23 cellular contexts compared by ENCODE assay signal in genomic region chr5:54835642-54836041, GRCh38.
DNase-seq lines count a peak whose midpoint lies in the region; ATAC-seq and TF ChIP-seq lines count a peak whose summit lies in the region.
"Had no signal": no experiment of that assay in that cellular context is flagged by ENCODE, and none has a peak within 500 bp of the region (broad histone marks: within the 10 kb centered on the region; RNA-seq: fewer than 3 reads in every experiment).

No MANE protein-coding gene starts in this region.

- H3K4me1 ChIP-seq in PC-9 (replicated peaks; ENCODE audit: insufficient read depth) (peaks cover 13% of the 10 kb centered on the region), mesenchymal stem cell (ENCODE audit: control insufficient read depth, insufficient read depth, low read depth, low read length) (no peaks in the 10 kb centered on the region)
- H3K4me1 ChIP-seq: gastrocnemius medialis had no signal

- peak; percentile 19 for DNase-seq in AG08396 (ENCODE audit: low spot score)
- DNase-seq in PC-9, result peak in 1 of 2 experiments; percentile 58
- peak; percentile 85 for DNase-seq in choroid plexus epithelial cell (ENCODE audit: low read depth)
- DNase-seq in mesenchymal stem cell, result peak; percentile 76
- DNase-seq in T-helper 1 cell, result no peak
- no peak for DNase-seq in cerebellar cortex (ENCODE audit: low spot score)
- DNase-seq in activated CD4-positive, alpha-beta T cell treated with anti-CD3 and anti-CD28 coated beads for 36 hours, result no peak
- no peak for DNase-seq in H7
- DNase-seq: ACHN; activated CD4-positive, CD25-positive, alpha-beta regulatory T cell treated with anti-CD3 and anti-CD28 coated beads, Interleukin-2, amount 50 U/mL, for 72 hours; activated effector memory CD4-positive, alpha-beta T cell treated with Interleukin-2 at 50 U/mL for 16 hours; CD8-positive, alpha-beta memory T cell; DND-41; endodermal cell; gastrocnemius medialis; left colon; NCI-H1092; NCI-H2081; NCI-H524 treated with DMSO at 0.1 percent for 48 hours; SHP77 treated with DMSO at 0.1 percent for 48 hours had no signal

- peak overlapping the region; percentile 70 for H4K91ac ChIP-seq in mesenchymal stem cell (ENCODE audit: low read length)

- H3K23ac ChIP-seq in mesenchymal stem cell (ENCODE audit: low read length in 2 of 2), result no peak overlapping the region

- peak overlapping the region; percentile 13 to 32 for H3K4ac ChIP-seq in mesenchymal stem cell (ENCODE audit: low read depth in 1 of 2, low read length in 2 of 2)

- H3K4me3 Mint-ChIP-seq in activated CD4-positive, alpha-beta T cell treated with anti-CD3 and anti-CD28 coated beads for 36 hours, result no peak overlapping the region
- H3K4me3 Mint-ChIP-seq: CD8-positive, alpha-beta memory T cell; endodermal cell; neural crest cell; T-helper 2 cell treated with Interferon-gamma antibody and Interleukin-4, amounts not matched to agents 5 μg/mL and 100 μg/mL, for 36 hours had no signal

- H3K27me3 ChIP-seq in PC-9 (ENCODE audit: insufficient read depth, low read depth), result no peaks in the 10 kb centered on the region
- no peaks in the 10 kb centered on the region for H3K27me3 ChIP-seq in mesenchymal stem cell (ENCODE audit: control insufficient read depth in 1 of 2, insufficient read depth in 1 of 2, low read length in 2 of 2)
- no peaks in the 10 kb centered on the region for H3K27me3 ChIP-seq in H7 (ENCODE audit: control insufficient read depth, insufficient read depth, low read length)
- H3K27me3 ChIP-seq: gastrocnemius medialis had no signal

- no peaks in the 10 kb centered on the region for H3K27me3 Mint-ChIP-seq in activated CD4-positive, alpha-beta T cell treated with anti-CD3 and anti-CD28 coated beads for 36 hours

- ATAC-seq in activated CD4-positive, alpha-beta T cell treated with anti-CD3 and anti-CD28 coated beads for 36 hours, result no peak
- ATAC-seq: gastrocnemius medialis, left colon had no signal

- peak overlapping the region; percentile 73 to 98 for H2BK12ac ChIP-seq in mesenchymal stem cell (ENCODE audit: low read length in 2 of 2)

- intact Hi-C loops in PC-9 (cut with micrococcal nuclease; ENCODE audit: unreplicated experiment), result no loop called here
- intact Hi-C loops in activated CD4-positive, alpha-beta T cell treated with anti-CD3 and anti-CD28 coated beads for 36 hours (cut with DNase I, micrococcal nuclease), result no loop called here

- H3K4me1 Mint-ChIP-seq in activated CD4-positive, alpha-beta T cell treated with anti-CD3 and anti-CD28 coated beads for 36 hours, result peaks cover 14% of the 10 kb centered on the region

- no peaks in the 10 kb centered on the region; the same call in 1 of the 2 replicates for H3K9me3 ChIP-seq in PC-9 (ENCODE audit: insufficient read depth, low read depth)
- H3K9me3 ChIP-seq in mesenchymal stem cell (ENCODE audit: control insufficient read depth, low read length), result no peaks in the 10 kb centered on the region
- H3K9me3 ChIP-seq: gastrocnemius medialis had no signal

- H3K4me3 ChIP-seq in PC-9, result no peak overlapping the region
- H3K4me3 ChIP-seq in choroid plexus epithelial cell (ENCODE audit: low read depth, low read length), result no peak overlapping the region
- H3K4me3 ChIP-seq in mesenchymal stem cell (ENCODE audit: insufficient read depth in 1 of 2, low read depth in 1 of 2, low read length in 2 of 2), result no peak overlapping the region
- H3K4me3 ChIP-seq in H7 (ENCODE audit: insufficient read depth, low read depth, low read length), result no peak overlapping the region
- H3K4me3 ChIP-seq: gastrocnemius medialis had no signal

- POLR2A ChIA-PET in PC-9 (lab: Charles Lee; ENCODE audit: unreplicated experiment), result no interaction called here
- POLR2A ChIA-PET in activated CD4-positive, alpha-beta T cell treated with anti-CD3 and anti-CD28 coated beads for 36 hours (lab: Charles Lee), result no interaction called here

- H3K9me3 Mint-ChIP-seq in activated CD4-positive, alpha-beta T cell treated with anti-CD3 and anti-CD28 coated beads for 36 hours (ENCODE audit: low read depth), result no peaks in the 10 kb centered on the region
- H3K9me3 Mint-ChIP-seq: CD8-positive, alpha-beta memory T cell; endodermal cell; neural crest cell; T-helper 2 cell treated with Interferon-gamma antibody and Interleukin-4, amounts not matched to agents 5 μg/mL and 100 μg/mL, for 36 hours had no signal

- H4K20me1 ChIP-seq in PC-9 (ENCODE audit: insufficient read depth), result no peaks in the 10 kb centered on the region

- no peak overlapping the region for H2BK5ac ChIP-seq in mesenchymal stem cell (ENCODE audit: low read depth, low read length, poor library complexity, severe bottlenecking)

- H3K27ac Mint-ChIP-seq in activated CD4-positive, alpha-beta T cell treated with anti-CD3 and anti-CD28 coated beads for 36 hours, result no peak overlapping the region
- H3K27ac Mint-ChIP-seq: endodermal cell; T-helper 2 cell treated with Interferon-gamma antibody and Interleukin-4, amounts not matched to agents 5 μg/mL and 100 μg/mL, for 36 hours had no signal

- H3K18ac ChIP-seq in mesenchymal stem cell (ENCODE audit: low read depth in 1 of 2, low read length in 2 of 2), result peak overlapping the region; percentile 76 to 82

- TF ChIP-seq CTCF in PC-9 (conservative IDR thresholded peaks at IDR 0.05), result no peak
- no peak for TF ChIP-seq CTCF in choroid plexus epithelial cell (conservative IDR thresholded peaks at IDR 0.05; ENCODE audit: low read depth, low read length)

- 0 out of 2 replicates have a peak overlapping the region, but pooled peaks have one; percentile 15 for H2AFZ ChIP-seq in PC-9
- no peak overlapping the region for H2AFZ ChIP-seq in mesenchymal stem cell (ENCODE audit: low read depth, low read length)

- H3K27ac ChIP-seq in PC-9 (no peak overlapping the region), mesenchymal stem cell (ENCODE audit: low read length, poor library complexity, severe bottlenecking) (no peak overlapping the region)
- H3K27ac ChIP-seq: gastrocnemius medialis, KMS-11 had no signal

- H3K14ac ChIP-seq in mesenchymal stem cell (ENCODE audit: low read length in 2 of 2), result no peak overlapping the region

- CTCF ChIA-PET in PC-9 (lab: Charles Lee), result no interaction called here
- CTCF ChIA-PET in activated CD4-positive, alpha-beta T cell treated with anti-CD3 and anti-CD28 coated beads for 36 hours (lab: Charles Lee), result interaction anchor here (1.5 to 2.0 kb wide), 2 partner anchors 9 to 74 kb away, joined by 5 to 8 read pairs; no protein-coding TSS in a partner anchor

- H3K4me2 ChIP-seq in PC-9 (no peak overlapping the region; the same call in 1 of the 2 replicates), mesenchymal stem cell (ENCODE audit: low read length, poor library complexity, severe bottlenecking) (no peak overlapping the region)
- H3K4me2 ChIP-seq: KMS-11 had no signal

- H4K8ac ChIP-seq in mesenchymal stem cell (ENCODE audit: low read length), result peak overlapping the region; percentile 66

- no peaks in the 10 kb centered on the region for H3F3A ChIP-seq in PC-9 (ENCODE audit: insufficient read depth, low read depth)

- no peaks in the 10 kb centered on the region for H3K36me3 Mint-ChIP-seq in activated CD4-positive, alpha-beta T cell treated with anti-CD3 and anti-CD28 coated beads for 36 hours (ENCODE audit: low read depth)
- H3K36me3 Mint-ChIP-seq: CD8-positive, alpha-beta memory T cell had no signal

- H3K9me2 ChIP-seq in PC-9 (ENCODE audit: insufficient read depth), result no peaks in the 10 kb centered on the region

- BruUV-seq in PC-9 (replicated peaks; lab: Mats Ljungman, UMichigan), result no TSS peak

- peak overlapping the region; percentile 77 for H2BK120ac ChIP-seq in mesenchymal stem cell (ENCODE audit: low read depth, low read length)

- H3K36me3 ChIP-seq in PC-9 (ENCODE audit: low read depth) (no peaks in the 10 kb centered on the region), mesenchymal stem cell (ENCODE audit: control insufficient read depth in 1 of 2, insufficient read depth in 2 of 2, low read depth in 1 of 2, low read length in 2 of 2) (no peaks in the 10 kb centered on the region), H7 (replicated peaks; ENCODE audit: control insufficient read depth, insufficient read depth, low read length) (no peaks in the 10 kb centered on the region)
- H3K36me3 ChIP-seq: gastrocnemius medialis had no signal

- WGBS in mesenchymal stem cell, result no CpG with 5 or more reads among the region's 2 CpGs

- H2BK15ac ChIP-seq in mesenchymal stem cell (ENCODE audit: low read depth, poor library complexity, severe bottlenecking), result peak overlapping the region; percentile 13

- no peak overlapping the region for H2AK5ac ChIP-seq in mesenchymal stem cell (ENCODE audit: low read length, severe bottlenecking)

- H3K79me2 ChIP-seq in PC-9 (ENCODE audit: low read depth), result no peaks in the 10 kb centered on the region

- H3K9ac ChIP-seq in mesenchymal stem cell (ENCODE audit: low read length), result no peak overlapping the region
- H3K9ac ChIP-seq: KMS-11 had no signal

- H3K79me1 ChIP-seq in mesenchymal stem cell (replicated peaks; ENCODE audit: low read length, poor library complexity, severe bottlenecking), result no peaks in the 10 kb centered on the region

Comparison
In these comparisons a context has a peak if more than half of its experiments do, and no peak if none do; other contexts are left out.
1. DNase-seq: peak in AG08396 (single experiment), choroid plexus epithelial cell (single experiment) and mesenchymal stem cell (single experiment); none in T-helper 1 cell (0 of 5), cerebellar cortex (single experiment), activated CD4-positive, alpha-beta T cell treated with anti-CD3 and anti-CD28 coated beads for 36 hours (single experiment) and H7 (single experiment).